ENCODE assay signal across 32 cellular contexts in genomic region chr14:89089330-89089729, GRCh38.
DNase-seq lines count a peak whose midpoint lies in the region; ATAC-seq, FAIRE-seq and TF ChIP-seq lines count a peak whose summit lies in the region.
"Had no signal": no experiment of that assay in that cellular context is flagged by ENCODE, and none has a peak within 500 bp of the region (broad histone marks: within the 10 kb centered on the region; RNA-seq: fewer than 3 reads in every experiment).

No MANE protein-coding gene starts in this region.

- no peak overlapping the region for H2AK5ac ChIP-seq in IMR-90 (ENCODE audit: low read depth, low read length)

- H3K4me2 ChIP-seq in HepG2 (ENCODE audit: low read depth, low read length): 0 out of 2 replicates have a peak overlapping the region, but pooled peaks have one; percentile 32
- no peak overlapping the region for H3K4me2 ChIP-seq in IMR-90 (ENCODE audit: low read depth, low read length)
- H3K4me2 ChIP-seq: A549; BLaER1; BLaER1 treated with 17β-estradiol and CSF1 and Interleukin-3, amounts not matched to agents 10 nM and 100 nM had no signal

- BruUV-seq in HepG2 (replicated peaks; lab: Mats Ljungman, UMichigan) (no TSS peak), IMR-90 (replicated peaks; lab: Mats Ljungman, UMichigan) (no TSS peak)

- DNase-seq in HepG2 (ENCODE audit: low spot score): peak; percentile 9
- no peak for DNase-seq in right lobe of liver
- DNase-seq in IMR-90: no peak
- no peak for DNase-seq in SHP77 (lab: John Stamatoyannopoulos, UW)
- no peak for DNase-seq in left ventricle myocardium superior
- DNase-seq: 8988T; ACHN; AML-193; BE2C; C1 segment of cervical spinal cord; Caco-2; Calu3; CD4-positive, alpha-beta memory T cell; CD4-positive, alpha-beta T cell; CD4-positive, CD25-positive, alpha-beta regulatory T cell; CD8-positive, alpha-beta memory T cell; CD8-positive, alpha-beta T cell; COR-L47; DMS 273 treated with DMSO at 0.1 percent for 48 hours; DMS153; DMS79; DMS79 treated with DMSO at 0.1 percent for 48 hours; DND-41; EL had no signal

- intact Hi-C loops in HepG2 (cut with micrococcal nuclease; ENCODE audit: unreplicated experiment): no loop called here
- intact Hi-C loops in right lobe of liver (cut with DNase I): no loop called here
- intact Hi-C loops in IMR-90 (cut with micrococcal nuclease): no loop called here
- intact Hi-C loops in left ventricle myocardium superior (cut with micrococcal nuclease): no loop called here

- no peak overlapping the region for H4K8ac ChIP-seq in IMR-90 (ENCODE audit: low read depth in 2 of 2, low read length in 2 of 2)

- dilution Hi-C loops in IMR-90 (cut with HindIII; ENCODE audit: low sequenced_read_pairs, unreplicated experiment): no loop called here

- TF ChIP-seq CTCF in HepG2 (CRISPR knock-in tag; IDR thresholded peaks at IDR 0.05): no peak
- TF ChIP-seq CTCF in right lobe of liver (IDR thresholded peaks at IDR 0.05): no peak
- TF ChIP-seq CTCF in IMR-90 (conservative IDR thresholded peaks at IDR 0.05; ENCODE audit: low read depth, low read length): no peak
- no peak for TF ChIP-seq CTCF in VCaP (conservative IDR thresholded peaks at IDR 0.05)

- H4K20me1 ChIP-seq in HepG2 (ENCODE audit: insufficient read depth, low read length) (no peaks in the 10 kb centered on the region), IMR-90 (ENCODE audit: insufficient read depth, low read length) (no peaks in the 10 kb centered on the region)
- H4K20me1 ChIP-seq: BLaER1; BLaER1 treated with 17β-estradiol and CSF1 and Interleukin-3, amounts not matched to agents 10 nM and 100 nM had no signal

- no peak overlapping the region for H3K18ac ChIP-seq in IMR-90 (ENCODE audit: low read depth, low read length)

- H3K4me3 ChIP-seq in HepG2 (replicated peaks in 1 of 3; ENCODE audit: insufficient read depth in 1 of 3, low read depth in 2 of 3, low read length in 3 of 3) (no peak overlapping the region), right lobe of liver (no peak overlapping the region), IMR-90 (ENCODE audit: insufficient read depth, low read depth, low read length) (no peak overlapping the region)
- H3K4me3 ChIP-seq: A549; BLaER1; BLaER1 treated with 17β-estradiol and CSF1 and Interleukin-3, amounts not matched to agents 10 nM and 100 nM had no signal

- H3K56ac ChIP-seq in IMR-90 (ENCODE audit: extremely low read depth, insufficient read depth, low read length): no peak overlapping the region

- in situ Hi-C loops in HepG2 (cut with HindIII; ENCODE audit: extremely low pct_ligation_motif_present, low pct_unique_long_range_greater_than_20kb) (no loop called here), IMR-90 (cut with MboI; ENCODE audit: low sequenced_read_pairs) (no loop called here)

- H2BK15ac ChIP-seq in IMR-90 (ENCODE audit: low read depth, low read length): no peak overlapping the region

- no peak for FAIRE-seq in HepG2 (lab: Jason Lieb, UNC)
- FAIRE-seq: A204.1, A549, D721Med had no signal

- TF ChIP-seq RAD21 in HepG2 (CRISPR knock-in tag; IDR thresholded peaks at IDR 0.05) (no peak), IMR-90 (IDR thresholded peaks at IDR 0.05; ENCODE audit: low read length) (no peak)

- H3K9ac ChIP-seq in HepG2 (ENCODE audit: insufficient read depth, low read depth, low read length) (no peak overlapping the region), IMR-90 (ENCODE audit: low read depth, low read length) (no peak overlapping the region)
- H3K9ac ChIP-seq: BLaER1; BLaER1 treated with 17β-estradiol and CSF1 and Interleukin-3, amounts not matched to agents 10 nM and 100 nM had no signal

- H3K79me2 ChIP-seq in HepG2 (ENCODE audit: insufficient read depth, low read length): no peaks in the 10 kb centered on the region

- H3K23ac ChIP-seq in IMR-90 (ENCODE audit: low read depth, low read length): no peak overlapping the region

- POLR2A ChIA-PET in HepG2 (lab: Yijun Ruan, JAX) (no interaction called here), IMR-90 (lab: Charles Lee; ENCODE audit: unreplicated experiment) (no interaction called here)

- no peaks in the 10 kb centered on the region for H3K79me1 ChIP-seq in IMR-90 (ENCODE audit: low read depth in 1 of 2, low read length in 2 of 2)

- H3K9me3 ChIP-seq in HepG2 (ENCODE audit: low read length) (no peaks in the 10 kb centered on the region), right lobe of liver (no peaks in the 10 kb centered on the region), IMR-90 (ENCODE audit: control insufficient read depth, insufficient read depth, low read length) (peaks cover 3% of the 10 kb centered on the region)
- H3K9me3 ChIP-seq: BE2C, Caco-2 had no signal

- no peak overlapping the region for H2AK9ac ChIP-seq in IMR-90 (replicated peaks; ENCODE audit: low read depth, low read length, poor library complexity)

- TF ChIP-seq POLR2A in HepG2 (IDR thresholded peaks at IDR 0.05; ENCODE audit: insufficient read depth in 1 of 2, low read depth in 2 of 2, low read length in 2 of 2) (no peak), right lobe of liver (IDR thresholded peaks at IDR 0.05) (no peak), IMR-90 (IDR thresholded peaks at IDR 0.05; ENCODE audit: low read depth, low read length) (no peak)

- H2AFZ ChIP-seq in HepG2 (ENCODE audit: low read length) (no peak overlapping the region), IMR-90 (replicated peaks; ENCODE audit: low read length, poor library complexity) (no peak overlapping the region)

- H4K5ac ChIP-seq in IMR-90 (ENCODE audit: low read depth, low read length): no peak overlapping the region

- H3K4ac ChIP-seq in IMR-90 (ENCODE audit: low read depth, low read length): no peak overlapping the region

- no peak overlapping the region for H4K91ac ChIP-seq in IMR-90 (ENCODE audit: insufficient read depth, low read depth, low read length)

- CTCF ChIA-PET in HepG2 (lab: Yijun Ruan, JAX; ENCODE audit: low intra/inter-chr PET ratio, low total read pairs): no interaction called here
- CTCF ChIA-PET in IMR-90 (lab: Yijun Ruan, JAX): interaction anchor here (0.6 kb wide), 1 partner anchor 809 kb away, joined by 6 read pairs; no protein-coding TSS in a partner anchor

- 0% methylated on average over 1 of the region's 1 CpG for WGBS in HepG2 (ENCODE audit: low lambda C conversion rate)
- WGBS in right lobe of liver (ENCODE audit: insufficient coverage, low coverage, low lambda C conversion rate, missing lambda C conversion rate): 56% methylated on average over 1 of the region's 1 CpG
- no CpG with 5 or more reads among the region's 1 CpG for WGBS in IMR-90 (ENCODE audit: extremely low coverage in 2 of 2, insufficient read length in 1 of 2), 2 experiments

- no peak overlapping the region for H2BK20ac ChIP-seq in IMR-90 (ENCODE audit: low read depth, low read length)

- no peak overlapping the region for H2BK120ac ChIP-seq in IMR-90 (ENCODE audit: low read depth, low read length)

- H3K27me3 ChIP-seq in HepG2 (ENCODE audit: control insufficient read depth in 1 of 2, insufficient read depth in 2 of 2, low read length in 2 of 2) (peaks cover 1 to 12% of the 10 kb centered on the region in 2 experiments; a peak in 2 of 5 replicates), right lobe of liver (no peaks in the 10 kb centered on the region), IMR-90 (ENCODE audit: control insufficient read depth, insufficient read depth, low read length) (peaks cover 5% of the 10 kb centered on the region; the same call in 1 of the 2 replicates)
- H3K27me3 ChIP-seq: BE2C; BLaER1; BLaER1 treated with 17β-estradiol and CSF1 and Interleukin-3, amounts not matched to agents 10 nM and 100 nM had no signal

- H3K36me3 ChIP-seq in HepG2 (replicated peaks in 1 of 2; ENCODE audit: control insufficient read depth in 1 of 2, insufficient read depth in 2 of 2, low read length in 2 of 2) (no peaks in the 10 kb centered on the region), right lobe of liver (no peaks in the 10 kb centered on the region), IMR-90 (ENCODE audit: control insufficient read depth, insufficient read depth, low read length) (no peaks in the 10 kb centered on the region)
- H3K36me3 ChIP-seq: BE2C; BLaER1; BLaER1 treated with 17β-estradiol and CSF1 and Interleukin-3, amounts not matched to agents 10 nM and 100 nM had no signal

- H3K14ac ChIP-seq in IMR-90 (replicated peaks; ENCODE audit: low read depth, low read length): 0 out of 2 replicates have a peak overlapping the region, but pooled peaks have one; percentile 3

- no peak overlapping the region for H2BK5ac ChIP-seq in IMR-90 (ENCODE audit: low read depth, low read length, poor library complexity, severe bottlenecking)

- H3K9me1 ChIP-seq in IMR-90 (ENCODE audit: insufficient read depth, low read length): no peaks in the 10 kb centered on the region

- no peak for TF ChIP-seq EP300 in HepG2 (IDR thresholded peaks at IDR 0.05; ENCODE audit: low read depth in 2 of 2, low read length in 2 of 2)
- TF ChIP-seq EP300 in HepG2 (CRISPR knock-in tag; IDR thresholded peaks at IDR 0.05; ENCODE audit: borderline replicate concordance): no peak

- H3K27ac ChIP-seq in HepG2 (ENCODE audit: extremely low read length, insufficient read depth, low read length) (no peak overlapping the region), right lobe of liver (no peak overlapping the region), IMR-90 (ENCODE audit: insufficient read depth, low read length) (no peak overlapping the region), VCaP (peak overlapping the region; percentile 26)
- H3K27ac ChIP-seq: 22Rv1; A549; BLaER1; BLaER1 treated with 17β-estradiol and CSF1 and Interleukin-3, amounts not matched to agents 10 nM and 100 nM; C4-2B had no signal

- H3K4me1 ChIP-seq in HepG2 (ENCODE audit: insufficient read depth, low read length) (peaks cover 29% of the 10 kb centered on the region), right lobe of liver (no peaks in the 10 kb centered on the region), IMR-90 (ENCODE audit: control insufficient read depth, insufficient read depth, low read length) (no peaks in the 10 kb centered on the region)
- H3K4me1 ChIP-seq: A549, BE2C, BLaER1, Caco-2 had no signal

- ATAC-seq in HepG2 (peak; percentile 66), right lobe of liver (no peak), IMR-90 (ENCODE audit: low read depth) (no peak), left ventricle myocardium superior (no peak)
- ATAC-seq: A549; CD8-positive, alpha-beta T cell had no signal

TF ChIP-seq in HepG2, 621 proteins besides CTCF, POLR2A, EP300 and RAD21 (continues in another document):
- TF ChIP-seq SRF (IDR thresholded peaks at IDR 0.05; ENCODE audit: low read depth, low read length): peak; percentile 62; the same call in 1 of the 2 replicates

TF ChIP-seq in IMR-90, 13 proteins besides CTCF, POLR2A, EP300 and RAD21 (continues in another document):
- TF ChIP-seq CEBPB (IDR thresholded peaks at IDR 0.05; ENCODE audit: low read depth, low read length) (no peak), MAZ (IDR thresholded peaks at IDR 0.05; ENCODE audit: borderline replicate concordance, low read depth, low read length) (no peak), CHD1 (IDR thresholded peaks at IDR 0.05; ENCODE audit: low read depth, low read length) (no peak), MXI1 (IDR thresholded peaks at IDR 0.05; ENCODE audit: borderline replicate concordance, low read depth, low read length) (no peak), FOS (IDR thresholded peaks at IDR 0.05; ENCODE audit: low read depth, low read length) (no peak), NFE2L2 (IDR thresholded peaks at IDR 0.05; ENCODE audit: low read depth, low read length) (no peak), MAFK (IDR thresholded peaks at IDR 0.05; ENCODE audit: low read depth, low read length) (no peak)
